15 cellular contexts compared by ENCODE assay signal in genomic region chr15:95227235-95227634, GRCh38.
"Had no signal": no experiment of that assay in that cellular context is flagged by ENCODE, and none has a peak within 500 bp of the region (broad histone marks: within the 10 kb centered on the region; RNA-seq: fewer than 3 reads in every experiment).

No MANE protein-coding gene starts in this region.

- H3K9me3 ChIP-seq: colonic mucosa had no signal

- H3K27ac Mint-ChIP-seq: activated CD8-positive, alpha-beta T cell treated with anti-CD3 and anti-CD28 coated beads for 36 hours; activated naive CD8-positive, alpha-beta T cell treated with anti-CD3 and anti-CD28 coated beads, Interleukin-2, amount 50 U/mL, for 24 hours; activated T-helper 1 cell treated with anti-CD3 and anti-CD28 coated beads, Interleukin-12 subunit alpha, Interleukin-12 subunit beta, Interleukin-2, Interleukin-4 antibody, amounts not matched to agents 30 ng/mL and 10 ng/mL and 1 ng/mL, durations not matched to agents 14 hours and 24 hours and 36 hours had no signal

- H3K4me3 ChIP-seq: colonic mucosa, hepatocyte, skin epidermis, uterus had no signal

- H3K9me3 Mint-ChIP-seq: activated T-helper 1 cell treated with anti-CD3 and anti-CD28 coated beads, Interleukin-12 subunit alpha, Interleukin-12 subunit beta, Interleukin-2, Interleukin-4 antibody, amounts not matched to agents 30 ng/mL and 10 ng/mL and 1 ng/mL, durations not matched to agents 14 hours and 24 hours and 36 hours had no signal

- ATAC-seq: activated CD8-positive, alpha-beta T cell treated with anti-CD3 and anti-CD28 coated beads for 36 hours; activated naive CD8-positive, alpha-beta T cell treated with anti-CD3 and anti-CD28 coated beads, Interleukin-2, amount 50 U/mL, for 24 hours had no signal

- H3K36me3 ChIP-seq: colonic mucosa, uterus had no signal

- H3K27me3 ChIP-seq: colonic mucosa, hepatocyte, uterus had no signal

- H3K4me1 Mint-ChIP-seq: activated naive CD8-positive, alpha-beta T cell treated with anti-CD3 and anti-CD28 coated beads, Interleukin-2, amount 50 U/mL, for 24 hours had no signal

- H3K27ac ChIP-seq: colonic mucosa, hepatocyte, parathyroid adenoma, skin epidermis, uterus, VCaP had no signal

- DNase-seq: activated CD4-positive, alpha-beta T cell treated with anti-CD3 and anti-CD28 coated beads for 4 hours; activated CD8-positive, alpha-beta memory T cell treated with anti-CD3 and anti-CD28 coated beads, Interleukin-2, amount 50 U/mL, for 48 hours; activated CD8-positive, alpha-beta T cell treated with anti-CD3 and anti-CD28 coated beads for 36 hours; activated naive CD4-positive, alpha-beta T cell treated with Interleukin-2 at 50 U/mL for 16 hours; activated naive CD8-positive, alpha-beta T cell treated with anti-CD3 and anti-CD28 coated beads, Interleukin-2, amount 50 U/mL, for 24 hours; caudate nucleus; colonic mucosa; retina; T1000; uterus had no signal

- H3K4me3 Mint-ChIP-seq: activated CD8-positive, alpha-beta T cell treated with anti-CD3 and anti-CD28 coated beads for 36 hours; activated naive CD8-positive, alpha-beta T cell treated with anti-CD3 and anti-CD28 coated beads, Interleukin-2, amount 50 U/mL, for 24 hours; activated T-helper 1 cell treated with anti-CD3 and anti-CD28 coated beads, Interleukin-12 subunit alpha, Interleukin-12 subunit beta, Interleukin-2, Interleukin-4 antibody, amounts not matched to agents 30 ng/mL and 10 ng/mL and 1 ng/mL, durations not matched to agents 14 hours and 24 hours and 36 hours had no signal

- H3K4me1 ChIP-seq: colonic mucosa, parathyroid adenoma, uterus had no signal
